Comparison of ENCODE assay signal across 19 cellular contexts in genomic region chr3:28948685-28949084, GRCh38.
"Had no signal": no experiment of that assay in that cellular context is flagged by ENCODE, and none has a peak within 500 bp of the region (broad histone marks: within the 10 kb centered on the region; RNA-seq: fewer than 3 reads in every experiment).

No MANE protein-coding gene starts in this region.

- H3K36me3 ChIP-seq: MG63, SJCRH30 had no signal

- H3K9me3 ChIP-seq: MG63, SJCRH30 had no signal

- ATAC-seq: SK-N-SH treated with all-trans-retinoic acid at 6 μM for 48 hours had no signal

- H3K27ac ChIP-seq: HL-60, SJCRH30 had no signal

- H3K27me3 ChIP-seq: MG63, SJCRH30 had no signal

- DNase-seq: KBM-7, MG63, NCI-H1092, NCI-H1105 treated with DMSO at 0.1 percent for 48 hours, NCI-H1417 treated with DMSO at 0.1 percent for 48 hours, NCI-H146, NCI-H1694 treated with DMSO at 0.1 percent for 48 hours, NCI-H1930, NCI-H2081, NCI-H2107, NCI-H2227 treated with DMSO at 0.1 percent for 48 hours, NCI-H524, NCI-H69, NCI-H774, RPMI8226, SHP77 treated with DMSO at 0.1 percent for 48 hours, SJCRH30 had no signal

- H3K4me3 ChIP-seq: MG63, SJCRH30 had no signal
